9 cellular contexts compared by ENCODE assay signal in genomic region chr6:96925290-96925687, GRCh38. TPM values are rescaled to one million over a fixed set of nuclear protein-coding genes. Genes with fewer than 3 reads are reported as not detected.
DNase-seq lines count a peak whose midpoint lies in the region; ATAC-seq and TF ChIP-seq lines count a peak whose summit lies in the region.
"Had no signal": no experiment of that assay in that cellular context is flagged by ENCODE, and none has a peak within 500 bp of the region (broad histone marks: within the 10 kb centered on the region; RNA-seq: fewer than 3 reads in every experiment).

No MANE protein-coding gene starts in this region.

- H3K4me1 ChIP-seq in SK-N-SH (ENCODE audit: control insufficient read depth in 1 of 2, insufficient read depth in 2 of 2, low read depth in 1 of 2, low read length in 1 of 2) (peaks cover 0 to 9% of the 10 kb centered on the region in 2 experiments; a peak in 2 of 4 replicates), mucosa of descending colon (ENCODE audit: low read depth) (peaks cover 3% of the 10 kb centered on the region)

- peak overlapping the region; percentile 88 for H3K27ac Mint-ChIP-seq in activated CD8-positive, alpha-beta T cell treated with anti-CD3 and anti-CD28 coated beads, Interleukin-2, amount 10 ng/mL, durations not matched to agents 7 days and 5 days
- H3K27ac Mint-ChIP-seq in stimulated activated memory B cell treated with anti-CD40 and anti-IgM and Interleukin-4, amounts not matched to agents 10 μg/mL and 1 μg/mL and 100 μg/mL, for 72 hours = peak overlapping the region; percentile 97

- no peaks in the 10 kb centered on the region for H3K9me2 ChIP-seq in SK-N-SH

- intact Hi-C loops in mucosa of descending colon (cut with DNase I, micrococcal nuclease) = no loop called here

- H3K79me2 ChIP-seq in SK-N-SH (ENCODE audit: insufficient read depth) = no peaks in the 10 kb centered on the region

- TF ChIP-seq EP300 in SK-N-SH (IDR thresholded peaks at IDR 0.05; ENCODE audit: borderline replicate concordance in 1 of 2, low read depth in 1 of 2, low read length in 1 of 2) = no peak

- DNase-seq in SK-N-SH = no peak
- DNase-seq in activated CD8-positive, alpha-beta T cell treated with anti-CD3 and anti-CD28 coated beads, Interleukin-2, amount 10 ng/mL, durations not matched to agents 7 days and 5 days = no peak
- DNase-seq in mucosa of descending colon = no peak
- DNase-seq in RKO (ENCODE audit: low spot score) = no peak
- DNase-seq: left colon had no signal

- no peak for TF ChIP-seq RAD21 in SK-N-SH (IDR thresholded peaks at IDR 0.05; ENCODE audit: low read length)

- 50% methylated on average over 8 of the region's 8 CpGs for WGBS in SK-N-SH (ENCODE audit: low lambda C conversion rate)

- H3K27me3 ChIP-seq in SK-N-SH (ENCODE audit: insufficient read depth) = peaks cover 19% of the 10 kb centered on the region; the same call in 1 of the 2 replicates

- H3K4me1 Mint-ChIP-seq in activated CD8-positive, alpha-beta T cell treated with anti-CD3 and anti-CD28 coated beads, Interleukin-2, amount 10 ng/mL, durations not matched to agents 7 days and 5 days (ENCODE audit: low read depth) = peaks cover 36% of the 10 kb centered on the region
- peaks cover 21% of the 10 kb centered on the region for H3K4me1 Mint-ChIP-seq in stimulated activated memory B cell treated with anti-CD40 and anti-IgM and Interleukin-4, amounts not matched to agents 10 μg/mL and 1 μg/mL and 100 μg/mL, for 72 hours

- CTCF ChIA-PET in SK-N-SH (lab: Yijun Ruan, JAX) = interaction anchor here (0.6 to 1.2 kb wide), 2 partner anchors 26 to 134 kb away, joined by 3 to 4 read pairs; no protein-coding TSS in a partner anchor
- CTCF ChIA-PET in activated CD8-positive, alpha-beta T cell treated with anti-CD3 and anti-CD28 coated beads, Interleukin-2, amount 10 ng/mL, durations not matched to agents 7 days and 5 days (lab: Charles Lee) = no interaction called here

- H3K36me3 ChIP-seq in SK-N-SH (replicated peaks in 1 of 2; ENCODE audit: control insufficient read depth in 1 of 2, insufficient read depth in 2 of 2, low read length in 1 of 2) (no peaks in the 10 kb centered on the region), mucosa of descending colon (ENCODE audit: low read depth) (no peaks in the 10 kb centered on the region)

- peak overlapping the region in 1 of 2 experiments; percentile 56; a peak in 3 of 4 replicates for H3K4me3 ChIP-seq in SK-N-SH (ENCODE audit: low read depth in 2 of 2, low read length in 1 of 2)
- H3K4me3 ChIP-seq in iPS-18c (ENCODE audit: insufficient read depth, low read depth, low read length) = peak overlapping the region; percentile 47; the same call in 1 of the 2 replicates
- no peak overlapping the region for H3K4me3 ChIP-seq in mucosa of descending colon

- no peaks in the 10 kb centered on the region for H3F3A ChIP-seq in SK-N-SH (replicated peaks; ENCODE audit: insufficient read depth)

- H3K4me3 Mint-ChIP-seq in activated CD8-positive, alpha-beta T cell treated with anti-CD3 and anti-CD28 coated beads, Interleukin-2, amount 10 ng/mL, durations not matched to agents 7 days and 5 days = peak overlapping the region; percentile 89
- peak overlapping the region; percentile 96 for H3K4me3 Mint-ChIP-seq in stimulated activated memory B cell treated with anti-CD40 and anti-IgM and Interleukin-4, amounts not matched to agents 10 μg/mL and 1 μg/mL and 100 μg/mL, for 72 hours

- POLR2A ChIA-PET in SK-N-SH (lab: Yijun Ruan, JAX) = interaction anchor here (0.6 to 0.7 kb wide), 2 partner anchors 68 to 99 kb away, joined by 3 read pairs; no protein-coding TSS in a partner anchor
- POLR2A ChIA-PET in activated CD8-positive, alpha-beta T cell treated with anti-CD3 and anti-CD28 coated beads, Interleukin-2, amount 10 ng/mL, durations not matched to agents 7 days and 5 days (lab: Charles Lee) = interaction anchor here (0.6 to 1.3 kb wide), 2 partner anchors 20 to 27 kb away, joined by 3 to 4 read pairs; partner anchors contain the start of gene NDUFAF4

- peaks cover 18% of the 10 kb centered on the region for H3K27me3 Mint-ChIP-seq in activated CD8-positive, alpha-beta T cell treated with anti-CD3 and anti-CD28 coated beads, Interleukin-2, amount 10 ng/mL, durations not matched to agents 7 days and 5 days (ENCODE audit: low read depth)
- H3K27me3 Mint-ChIP-seq in stimulated activated memory B cell treated with anti-CD40 and anti-IgM and Interleukin-4, amounts not matched to agents 10 μg/mL and 1 μg/mL and 100 μg/mL, for 72 hours = no peaks in the 10 kb centered on the region

- no peaks in the 10 kb centered on the region for H3K9me3 Mint-ChIP-seq in activated CD8-positive, alpha-beta T cell treated with anti-CD3 and anti-CD28 coated beads, Interleukin-2, amount 10 ng/mL, durations not matched to agents 7 days and 5 days (ENCODE audit: insufficient read depth)
- no peaks in the 10 kb centered on the region for H3K9me3 Mint-ChIP-seq in stimulated activated memory B cell treated with anti-CD40 and anti-IgM and Interleukin-4, amounts not matched to agents 10 μg/mL and 1 μg/mL and 100 μg/mL, for 72 hours

- no peak overlapping the region for H3K27ac ChIP-seq in SK-N-SH (ENCODE audit: low read depth in 2 of 2, low read length in 1 of 2)

- no peak overlapping the region for H3K9ac ChIP-seq in SK-N-SH

- TF ChIP-seq CTCF in SK-N-SH (IDR thresholded peaks at IDR 0.05) (no peak), mucosa of descending colon (IDR thresholded peaks at IDR 0.05) (no peak)

- H3K4me2 ChIP-seq in SK-N-SH = peak overlapping the region; percentile 79

- H3K36me3 Mint-ChIP-seq in activated CD8-positive, alpha-beta T cell treated with anti-CD3 and anti-CD28 coated beads, Interleukin-2, amount 10 ng/mL, durations not matched to agents 7 days and 5 days (ENCODE audit: low read depth) = no peaks in the 10 kb centered on the region
- H3K36me3 Mint-ChIP-seq in stimulated activated memory B cell treated with anti-CD40 and anti-IgM and Interleukin-4, amounts not matched to agents 10 μg/mL and 1 μg/mL and 100 μg/mL, for 72 hours = no peaks in the 10 kb centered on the region

- H3K9me3 ChIP-seq in SK-N-SH = no peaks in the 10 kb centered on the region
- H3K9me3 ChIP-seq in iPS-18c (ENCODE audit: control insufficient read depth, insufficient read depth, low read length) = no peaks in the 10 kb centered on the region
- no peaks in the 10 kb centered on the region for H3K9me3 ChIP-seq in mucosa of descending colon

- H2AFZ ChIP-seq in SK-N-SH (ENCODE audit: low read depth) = peak overlapping the region; percentile 61

- ATAC-seq in SK-N-SH treated with all-trans-retinoic acid at 6 μM for 48 hours = no peak
- ATAC-seq in activated CD8-positive, alpha-beta T cell treated with anti-CD3 and anti-CD28 coated beads, Interleukin-2, amount 10 ng/mL, durations not matched to agents 7 days and 5 days = no peak
- no peak for ATAC-seq in stimulated activated memory B cell treated with anti-CD40 and anti-IgM and Interleukin-4, amounts not matched to agents 10 μg/mL and 1 μg/mL and 100 μg/mL, for 72 hours
- no peak for ATAC-seq in mucosa of descending colon
- no peak for ATAC-seq in GM21529 (IDR thresholded peaks at IDR 0.05; ENCODE audit: unreplicated experiment)

- H4K20me1 ChIP-seq in SK-N-SH (ENCODE audit: insufficient read depth) = no peaks in the 10 kb centered on the region

TF ChIP-seq in SK-N-SH, 30 proteins besides CTCF, POLR2A, EP300 and RAD21 (continues in another document):
- TF ChIP-seq TAF1 (IDR thresholded peaks at IDR 0.05; ENCODE audit: borderline replicate concordance, low read depth, low read length) (no peak), NFIC (IDR thresholded peaks at IDR 0.05; ENCODE audit: borderline replicate concordance) (no peak), SIN3A (IDR thresholded peaks at IDR 0.05; ENCODE audit: borderline replicate concordance, low read depth, low read length) (no peak), FOSL2 (IDR thresholded peaks at IDR 0.05; ENCODE audit: borderline replicate concordance, low read depth) (no peak), TEAD4 (IDR thresholded peaks at IDR 0.05; ENCODE audit: borderline replicate concordance, insufficient read depth) (no peak)

TF ChIP-seq in SK-N-SH treated with all-trans-retinoic acid at 6 μM for 48 hours, 23 proteins besides CTCF, POLR2A, EP300 and RAD21 (continues in another document):
- TF ChIP-seq TCF4 (CRISPR knock-in tag; IDR thresholded peaks at IDR 0.05; ENCODE audit: borderline replicate concordance) = no peak
- TF ChIP-seq OSR1 (CRISPR knock-in tag; IDR thresholded peaks at IDR 0.05) = no peak
- TF ChIP-seq PATZ1 (CRISPR knock-in tag; IDR thresholded peaks at IDR 0.05; ENCODE audit: borderline replicate concordance) = no peak

RNA-seq across cellular contexts. Expression of gene KLHL32, which starts 0.8 kb away (rescaled TPM):
- polyA plus RNA-seq in SK-N-SH (2012; rRNA removed) = 0.18 and 0.21 TPM in 2 replicates
- 0.12 and 0.19 TPM in 2 replicates for polyA plus RNA-seq in SK-N-SH (2012; cell fraction: cytosol; rRNA removed)
- 0.15 and 0.18 TPM in 2 replicates for polyA plus RNA-seq in SK-N-SH (2012; cell fraction: nucleus; rRNA removed)
- under 1 TPM; 0.57 to 0.95 TPM for total RNA-seq in activated CD8-positive, alpha-beta T cell treated with anti-CD3 and anti-CD28 coated beads, Interleukin-2, amount 10 ng/mL, durations not matched to agents 7 days and 5 days
- total RNA-seq in mucosa of descending colon = 1 to 10 TPM; 1.3 to 2.6 (median 1.4) TPM

RNA-seq across cellular contexts. Expression of gene NDUFAF4, which starts 27.6 kb away (rescaled TPM):
- polyA plus RNA-seq in SK-N-SH (2012; rRNA removed) = 15.9 and 16.7 TPM in 2 replicates
- polyA plus RNA-seq in SK-N-SH (2012; cell fraction: cytosol; rRNA removed) = 26.2 and 36.8 TPM in 2 replicates
- polyA plus RNA-seq in SK-N-SH (2012; cell fraction: nucleus; rRNA removed) = 4.4 and 8.9 TPM in 2 replicates
- 10 to 100 TPM; 42.3 to 42.5 TPM for total RNA-seq in activated CD8-positive, alpha-beta T cell treated with anti-CD3 and anti-CD28 coated beads, Interleukin-2, amount 10 ng/mL, durations not matched to agents 7 days and 5 days
- 10 to 100 TPM; 34.1 to 39.7 (median 37.0) TPM for total RNA-seq in mucosa of descending colon
